ENCODE assay signal across 28 cellular contexts in the genomic region with DNA sequence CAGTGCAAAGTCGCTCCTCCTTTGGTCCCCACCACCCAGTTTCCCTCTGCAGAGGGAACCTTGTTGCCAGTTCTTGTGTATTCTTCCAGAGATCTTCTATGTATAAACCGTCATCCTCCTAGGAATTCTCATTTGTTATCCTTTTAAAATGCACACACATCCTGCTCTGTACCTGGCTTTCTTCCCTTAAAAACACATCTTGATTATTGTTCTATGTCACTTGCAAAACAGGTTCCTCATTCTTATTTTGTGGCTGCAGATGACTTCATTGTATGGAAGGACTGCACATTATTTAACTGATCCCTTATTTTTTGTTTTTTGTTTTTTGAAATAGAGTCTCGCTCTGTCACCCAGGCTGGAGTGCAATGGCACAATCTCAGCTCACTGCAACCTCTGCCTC. TPM values are rescaled to one million over a fixed set of nuclear protein-coding genes. Genes with fewer than 3 reads are reported as not detected.
"Had no signal": no experiment of that assay in that cellular context is flagged by ENCODE, and none has a peak within 500 bp of the region (broad histone marks: within the 10 kb centered on the region; RNA-seq: fewer than 3 reads in every experiment).

No MANE protein-coding gene starts in this region.

- H3K9me3 Mint-ChIP-seq: activated CD4-positive, alpha-beta T cell treated with anti-CD3 and anti-CD28 coated beads, Interleukin-2, amount 10 ng/mL, durations not matched to agents 24 days and 14 days; activated CD8-positive, alpha-beta T cell treated with anti-CD3 and anti-CD28 coated beads for 36 hours; activated naive CD8-positive, alpha-beta T cell treated with anti-CD3 and anti-CD28 coated beads for 36 hours; activated T-cell treated with anti-CD3 and anti-CD28 coated beads, Interleukin-2, amount 50 U/mL, for 72 hours; activated T-helper 17 cell treated with anti-CD3 and anti-CD28 coated beads, Interleukin-2, amount 50 U/mL, for 72 hours had no signal

- H3K36me3 ChIP-seq: WERI-Rb-1 had no signal

- H3K4me3 Mint-ChIP-seq: activated CD4-positive, alpha-beta T cell treated with anti-CD3 and anti-CD28 coated beads, Interleukin-2, amount 10 ng/mL, durations not matched to agents 24 days and 14 days; activated CD8-positive, alpha-beta T cell treated with anti-CD3 and anti-CD28 coated beads for 36 hours; activated naive CD8-positive, alpha-beta T cell treated with anti-CD3 and anti-CD28 coated beads for 36 hours; activated T-cell treated with anti-CD3 and anti-CD28 coated beads, Interleukin-2, amount 50 U/mL, for 72 hours; activated T-helper 17 cell treated with anti-CD3 and anti-CD28 coated beads, Interleukin-2, amount 50 U/mL, for 72 hours had no signal

- H3K27ac Mint-ChIP-seq: activated CD4-positive, alpha-beta T cell treated with anti-CD3 and anti-CD28 coated beads, Interleukin-2, amount 10 ng/mL, durations not matched to agents 24 days and 14 days; activated CD8-positive, alpha-beta T cell treated with anti-CD3 and anti-CD28 coated beads for 36 hours; activated naive CD8-positive, alpha-beta T cell treated with anti-CD3 and anti-CD28 coated beads for 36 hours; activated T-cell treated with anti-CD3 and anti-CD28 coated beads, Interleukin-2, amount 50 U/mL, for 72 hours; activated T-helper 17 cell treated with anti-CD3 and anti-CD28 coated beads, Interleukin-2, amount 50 U/mL, for 72 hours had no signal

- ATAC-seq: activated CD8-positive, alpha-beta T cell treated with anti-CD3 and anti-CD28 coated beads for 36 hours; activated T-cell treated with anti-CD3 and anti-CD28 coated beads, Interleukin-2, amount 50 U/mL, for 72 hours; activated T-helper 17 cell treated with anti-CD3 and anti-CD28 coated beads, Interleukin-2, amount 50 U/mL, for 72 hours had no signal

- H3K9ac ChIP-seq: KMS-11 had no signal

- H3K4me2 ChIP-seq: KMS-11 had no signal

- H3K36me3 Mint-ChIP-seq: activated naive CD8-positive, alpha-beta T cell treated with anti-CD3 and anti-CD28 coated beads for 36 hours had no signal

- H3K27ac ChIP-seq: KMS-11, WERI-Rb-1 had no signal

- H3K4me1 Mint-ChIP-seq: activated CD4-positive, alpha-beta T cell treated with anti-CD3 and anti-CD28 coated beads, Interleukin-2, amount 10 ng/mL, durations not matched to agents 24 days and 14 days; activated naive CD8-positive, alpha-beta T cell treated with anti-CD3 and anti-CD28 coated beads for 36 hours; activated T-helper 17 cell treated with anti-CD3 and anti-CD28 coated beads, Interleukin-2, amount 50 U/mL, for 72 hours had no signal

- DNase-seq: activated CD4-positive, alpha-beta T cell treated with anti-CD3 and anti-CD28 coated beads, Interleukin-2, amount 10 ng/mL, durations not matched to agents 24 days and 14 days; activated CD4-positive, alpha-beta T cell treated with anti-CD3 and anti-CD28 coated beads, Interleukin-2, amount 50 U/mL, for 4 hours; activated CD8-positive, alpha-beta T cell treated with anti-CD3 and anti-CD28 coated beads for 36 hours; activated effector memory CD4-positive, alpha-beta T cell treated with anti-CD3 and anti-CD28 coated beads, Interleukin-2, amount 50 U/mL, for 16 hours; activated naive CD4-positive, alpha-beta T cell; activated naive CD4-positive, alpha-beta T cell treated with anti-CD3 and anti-CD28 coated beads, Interleukin-2, amount 50 U/mL, for 16 hours; activated naive CD8-positive, alpha-beta T cell treated with anti-CD3 and anti-CD28 coated beads for 36 hours; activated T-cell treated with anti-CD3 and anti-CD28 coated beads, Interleukin-2, amount 50 U/mL, for 1 hour; activated T-cell treated with anti-CD3 and anti-CD28 coated beads, Interleukin-2, amount 50 U/mL, for 72 hours; amniotic stem cell; aorta; NCI-H1105 treated with DMSO at 0.1 percent for 48 hours; NCI-H1436; NCI-H1694 treated with DMSO at 0.1 percent for 48 hours; NCI-H2029; NCI-H345; NCI-H524 treated with DMSO at 0.1 percent for 48 hours; NCI-H748 treated with DMSO at 0.1 percent for 48 hours; NK-92 treated with Interleukin-12 subunit alpha and Interleukin-12 subunit beta, amount 100 ng/mL, for 24 hours; Right ventricle myocardium superior; SW 1271; T-helper 1 cell; T-helper 2 cell; T-helper 9 cell; WERI-Rb-1 had no signal

RNA-seq across cellular contexts. Expression of gene SYT7, which starts 26.6 kb away (rescaled TPM):
- total RNA-seq: activated CD8-positive, alpha-beta T cell treated with anti-CD3 and anti-CD28 coated beads for 36 hours; activated naive CD8-positive, alpha-beta T cell treated with anti-CD3 and anti-CD28 coated beads for 36 hours; activated T-cell treated with anti-CD3 and anti-CD28 coated beads, Interleukin-2, amount 50 U/mL, for 72 hours; OCI-LY7 had no signal
